In genomic region chr9:110580850-110581249, GRCh38 we compare ENCODE assay signal across 16 cellular contexts. TPM values are rescaled to one million over a fixed set of nuclear protein-coding genes. Genes with fewer than 3 reads are reported as not detected.
A peak's percentile ranks its signal among the peaks of the same experiment; 100 is the strongest.
DNase-seq lines count a peak whose midpoint lies in the region; ATAC-seq and TF ChIP-seq lines count a peak whose summit lies in the region.
"Had no signal": no experiment of that assay in that cellular context is flagged by ENCODE, and none has a peak within 500 bp of the region (broad histone marks: within the 10 kb centered on the region; RNA-seq: fewer than 3 reads in every experiment).

No MANE protein-coding gene starts in this region.

- H3K4me3 ChIP-seq in fibroblast of villous mesenchyme (ENCODE audit: low read depth, low read length), result peak overlapping the region; percentile 78
- no peak overlapping the region for H3K4me3 ChIP-seq in coronary artery

- intact Hi-C loops in left cardiac atrium (cut with DNase I), result no loop called here

- ATAC-seq in omental fat pad (ENCODE audit: low FRiP score) (peak; percentile 25), GM21447 (IDR thresholded peaks at IDR 0.05; ENCODE audit: unreplicated experiment) (no peak), left cardiac atrium (no peak)

- TF ChIP-seq CTCF in fibroblast of villous mesenchyme (IDR thresholded peaks at IDR 0.05; ENCODE audit: insufficient read depth, low read depth, low read length) (no peak), omental fat pad (IDR thresholded peaks at IDR 0.05) (no peak), coronary artery (IDR thresholded peaks at IDR 0.05) (no peak)

- in situ Hi-C loops in G401 (cut with HindIII; ENCODE audit: low sequenced_read_pairs), result no loop called here

- DNase-seq in G401 (ENCODE audit: low spot score), result peak; percentile 68
- no peak for DNase-seq in fibroblast of villous mesenchyme (ENCODE audit: low read depth)
- no peak for DNase-seq in omental fat pad (ENCODE audit: low spot score)
- DNase-seq in activated CD4-positive, alpha-beta T cell treated with anti-CD3 and anti-CD28 coated beads, Interleukin-2, amount 50 U/mL, for 48 hours, result no peak
- DNase-seq in left cardiac atrium, result no peak
- no peak for DNase-seq in coronary artery (ENCODE audit: low spot score)
- DNase-seq: aorta, Calu3, GF-D8, NCI-H748 treated with DMSO at 0.1 percent for 48 hours, spleen, T-helper 1 cell, WERI-Rb-1 had no signal

- H3K27ac ChIP-seq in angular gyrus (ENCODE audit: low read depth, low read length) (peak overlapping the region; percentile 25), coronary artery (no peak overlapping the region)
- H3K27ac ChIP-seq: WERI-Rb-1 had no signal

RNA-seq across cellular contexts. Expression of gene SVEP1, which starts 1.3 kb away (rescaled TPM):
- total RNA-seq in G401 (2014; rRNA removed; shearing (Covaris generic)), result not detected in 2 replicates
- total RNA-seq in fibroblast of villous mesenchyme, result 39.6 and 81.2 TPM in 2 replicates
- total RNA-seq in omental fat pad, result 100 to 1,000 TPM; 140 to 465 (median 209) TPM
- 10 to 100 TPM; 18.6 to 20.8 TPM for total RNA-seq in left cardiac atrium
- total RNA-seq: activated T-helper 2 cell treated with anti-CD3 and anti-CD28 coated beads, Interferon-gamma antibody, Interleukin-2, Interleukin-4, amounts not matched to agents 10 μg/mL and 5 μg/mL and 100 μg/mL, durations not matched to agents 14 hours and 24 hours and 36 hours had no signal

Comparison
In these comparisons a context has a peak if more than half of its experiments do, and no peak if none do; other contexts are left out.
1. RNA of gene SVEP1, which starts 1.3 kb away (total RNA-seq): 140 to 465 TPM in omental fat pad, 39.6 to 81.2 TPM in fibroblast of villous mesenchyme and 18.6 to 20.8 TPM in left cardiac atrium; not detected in G401; every median in the first group is over 10 times any median in the second.